Comparison of ENCODE assay signal across 1 cellular context in genomic region chr5:68271124-68271523, GRCh38.
TF ChIP-seq lines count a peak whose summit lies in the region.

No MANE protein-coding gene starts in this region.

TF ChIP-seq in HepG2, 621 proteins besides CTCF, POLR2A, EP300 and RAD21 (continues in another document):
- TF ChIP-seq ZNF740 (CRISPR knock-in tag; IDR thresholded peaks at IDR 0.05) (no peak), THAP11 (CRISPR knock-in tag; IDR thresholded peaks at IDR 0.05) (peak; percentile 16; the same call in 1 of the 2 replicates), BRD4 (CRISPR knock-in tag; IDR thresholded peaks at IDR 0.05) (no peak), HMG20B (CRISPR knock-in tag; conservative IDR thresholded peaks at IDR 0.05) (no peak), ZNF136 (CRISPR knock-in tag; IDR thresholded peaks at IDR 0.05; ENCODE audit: low read depth) (no peak), POGZ (CRISPR knock-in tag; IDR thresholded peaks at IDR 0.05) (peak; percentile 78), JARID2 (CRISPR knock-in tag; IDR thresholded peaks at IDR 0.05; ENCODE audit: insufficient replicate concordance) (no peak), ZNF264 (CRISPR knock-in tag; IDR thresholded peaks at IDR 0.05) (0 out of 2 replicates have a peak, but pooled peaks have one; percentile 56), ZBTB37 (CRISPR knock-in tag; IDR thresholded peaks at IDR 0.05) (no peak), PTBP1 (IDR thresholded peaks at IDR 0.05; ENCODE audit: low read depth, low read length, poor library complexity, severe bottlenecking) (no peak), NBN (conservative IDR thresholded peaks at IDR 0.05) (no peak), IRX3 (CRISPR knock-in tag; IDR thresholded peaks at IDR 0.05; ENCODE audit: borderline replicate concordance, low read depth) (no peak), ISL2 (CRISPR knock-in tag; IDR thresholded peaks at IDR 0.05) (peak; percentile 80), ZNF503 (CRISPR knock-in tag; IDR thresholded peaks at IDR 0.05) (peak; percentile 62; the same call in 1 of the 2 replicates), PHF20 (CRISPR knock-in tag; IDR thresholded peaks at IDR 0.05) (no peak), ZNF614 (CRISPR knock-in tag; IDR thresholded peaks at IDR 0.05; ENCODE audit: borderline replicate concordance) (0 out of 2 replicates have a peak, but pooled peaks have one; percentile 37), ZNF792 (CRISPR knock-in tag; IDR thresholded peaks at IDR 0.05) (no peak), KAT8 (CRISPR knock-in tag; IDR thresholded peaks at IDR 0.05) (0 out of 2 replicates have a peak, but pooled peaks have one; percentile 44), HDAC2 (CRISPR knock-in tag; IDR thresholded peaks at IDR 0.05) (peak; percentile 79), ZNF446 (CRISPR knock-in tag; IDR thresholded peaks at IDR 0.05) (no peak), ELF1 (CRISPR knock-in tag; IDR thresholded peaks at IDR 0.05) (peak; percentile 19; the same call in 1 of the 2 replicates), MAX (IDR thresholded peaks at IDR 0.05) (no peak; the same call in 1 of the 2 replicates), KAT7 (CRISPR knock-in tag; IDR thresholded peaks at IDR 0.05; ENCODE audit: borderline replicate concordance) (0 out of 2 replicates have a peak, but pooled peaks have one; percentile 62), HDAC6 (IDR thresholded peaks at IDR 0.05; ENCODE audit: low read depth, low read length) (no peak), ZNF234 (CRISPR knock-in tag; conservative IDR thresholded peaks at IDR 0.05) (no peak), ZNF577 (CRISPR knock-in tag; IDR thresholded peaks at IDR 0.05; ENCODE audit: borderline replicate concordance, low read depth) (no peak), KDM6A (CRISPR knock-in tag; IDR thresholded peaks at IDR 0.05; ENCODE audit: low read depth) (no peak), SP5 (CRISPR knock-in tag; IDR thresholded peaks at IDR 0.05; ENCODE audit: borderline replicate concordance, low read depth) (no peak), HMG20A (CRISPR knock-in tag; IDR thresholded peaks at IDR 0.05; ENCODE audit: borderline replicate concordance) (peak; percentile 76), SIX1 (CRISPR knock-in tag; IDR thresholded peaks at IDR 0.05; ENCODE audit: borderline replicate concordance) (peak; percentile 85; the same call in 1 of the 2 replicates), NR2F1 (CRISPR knock-in tag; IDR thresholded peaks at IDR 0.05) (peak in 1 of 2 experiments; percentile 28; a peak in 1 of 4 replicates), BCL6 (CRISPR knock-in tag; IDR thresholded peaks at IDR 0.05) (peak; percentile 91), HNF4A (CRISPR knock-in tag; IDR thresholded peaks at IDR 0.05) (peak; percentile 71), FOXP1 (IDR thresholded peaks at IDR 0.05) (no peak), FOXP1 (CRISPR knock-in tag; IDR thresholded peaks at IDR 0.05) (peak; percentile 77; the same call in 1 of the 2 replicates), FOXK2 (IDR thresholded peaks at IDR 0.05) (no peak), MYC (CRISPR knock-in tag; IDR thresholded peaks at IDR 0.05; ENCODE audit: borderline replicate concordance) (no peak), GTF3A (CRISPR knock-in tag; conservative IDR thresholded peaks at IDR 0.05) (no peak), ZNF629 (CRISPR knock-in tag; conservative IDR thresholded peaks at IDR 0.05) (no peak), TAF1 (CRISPR knock-in tag; IDR thresholded peaks at IDR 0.05) (no peak), SOX13 (IDR thresholded peaks at IDR 0.05) (peak; percentile 54; the same call in 1 of the 2 replicates), SOX13 (CRISPR knock-in tag; conservative IDR thresholded peaks at IDR 0.05 in 1 of 2, IDR thresholded peaks at IDR 0.05 in 1 of 2) (peak in 1 of 2 experiments; percentile 59; a peak in 1 of 4 replicates), ZNF557 (CRISPR knock-in tag; IDR thresholded peaks at IDR 0.05) (no peak), CSRNP1 (CRISPR knock-in tag; IDR thresholded peaks at IDR 0.05) (no peak), ZNF737 (CRISPR knock-in tag; IDR thresholded peaks at IDR 0.05; ENCODE audit: borderline replicate concordance) (no peak), CBFB (CRISPR knock-in tag; IDR thresholded peaks at IDR 0.05) (no peak), ZNF619 (CRISPR knock-in tag; IDR thresholded peaks at IDR 0.05) (no peak), NR2F2 (IDR thresholded peaks at IDR 0.05; ENCODE audit: borderline replicate concordance, low read depth) (peak; percentile 88), LRRFIP1 (CRISPR knock-in tag; conservative IDR thresholded peaks at IDR 0.05) (no peak), ZBTB8A (CRISPR knock-in tag; IDR thresholded peaks at IDR 0.05; ENCODE audit: borderline replicate concordance, low read depth) (no peak), E2F2 (CRISPR knock-in tag; IDR thresholded peaks at IDR 0.05; ENCODE audit: borderline replicate concordance) (no peak), KLF11 (CRISPR knock-in tag; IDR thresholded peaks at IDR 0.05) (no peak), ZNF143 (CRISPR knock-in tag; IDR thresholded peaks at IDR 0.05) (no peak), CEBPG (CRISPR knock-in tag; IDR thresholded peaks at IDR 0.05) (peak; percentile 70), SNRNP70 (IDR thresholded peaks at IDR 0.05; ENCODE audit: low read depth, low read length) (no peak), ZNF124 (CRISPR knock-in tag; IDR thresholded peaks at IDR 0.05) (peak; percentile 56; the same call in 1 of the 2 replicates), MIER2 (CRISPR knock-in tag; IDR thresholded peaks at IDR 0.05) (no peak), MEF2D (CRISPR knock-in tag; IDR thresholded peaks at IDR 0.05) (no peak), SMARCC2 (IDR thresholded peaks at IDR 0.05) (no peak), TMF1 (CRISPR knock-in tag; IDR thresholded peaks at IDR 0.05; ENCODE audit: low read depth) (no peak), ZNF816 (CRISPR knock-in tag; IDR thresholded peaks at IDR 0.05; ENCODE audit: borderline replicate concordance) (no peak), U2AF1 (optimal IDR thresholded peaks at IDR 0.05; ENCODE audit: low read depth, low read length) (no peak), CCDC6 (CRISPR knock-in tag; IDR thresholded peaks at IDR 0.05) (no peak)
